Comparison of ENCODE assay signal across 34 cellular contexts in genomic region chr20:20869161-20869560, GRCh38.
A peak's percentile ranks its signal among the peaks of the same experiment; 100 is the strongest.
DNase-seq lines count a peak whose midpoint lies in the region; ATAC-seq, FAIRE-seq and TF ChIP-seq lines count a peak whose summit lies in the region.
"Had no signal": no experiment of that assay in that cellular context is flagged by ENCODE, and none has a peak within 500 bp of the region (broad histone marks: within the 10 kb centered on the region; RNA-seq: fewer than 3 reads in every experiment).

No MANE protein-coding gene starts in this region.

- H3K27me3 ChIP-seq in GM23338 (ENCODE audit: insufficient read depth), result no peaks in the 10 kb centered on the region
- no peaks in the 10 kb centered on the region for H3K27me3 ChIP-seq in smooth muscle cell (ENCODE audit: low read depth)
- H3K27me3 ChIP-seq: BLaER1; BLaER1 treated with 17β-estradiol and CSF1 and Interleukin-3, amounts not matched to agents 10 nM and 100 nM had no signal

- H3K9me3 Mint-ChIP-seq in GM23338, result no peaks in the 10 kb centered on the region
- H3K9me3 Mint-ChIP-seq: CD4-positive, alpha-beta T cell; CD8-positive, alpha-beta memory T cell; CD8-positive, alpha-beta T cell had no signal

- H3K4me3 Mint-ChIP-seq in GM23338, result no peak overlapping the region
- H3K4me3 Mint-ChIP-seq: B cell; CD4-positive, alpha-beta memory T cell; CD4-positive, alpha-beta T cell; CD4-positive, CD25-positive, alpha-beta regulatory T cell; CD8-positive, alpha-beta memory T cell; CD8-positive, alpha-beta T cell had no signal

- TF ChIP-seq CTCF in A549 (IDR thresholded peaks at IDR 0.05), result no peak
- TF ChIP-seq CTCF in GM23338 (conservative IDR thresholded peaks at IDR 0.05; ENCODE audit: low read depth in 2 of 2), result no peak
- TF ChIP-seq CTCF in smooth muscle cell (IDR thresholded peaks at IDR 0.05; ENCODE audit: borderline replicate concordance, insufficient read depth, poor library complexity, severe bottlenecking), result no peak

- intact Hi-C loops in head of caudate nucleus (cut with DNase I), result loop anchor here (10.0 kb wide), 1 partner anchor 186 kb away; no protein-coding TSS in a partner anchor

- WGBS in A549 (ENCODE audit: missing lambda C conversion rate), result 2% methylated on average over 1 of the region's 1 CpG
- 33% methylated on average over 1 of the region's 1 CpG for WGBS in smooth muscle cell (ENCODE audit: low lambda C conversion rate)

- H3K4me1 Mint-ChIP-seq in GM23338, result peaks cover 2% of the 10 kb centered on the region; the same call in 1 of the 3 replicates
- H3K4me1 Mint-ChIP-seq: B cell; CD14-positive monocyte; CD4-positive, alpha-beta memory T cell; CD4-positive, CD25-positive, alpha-beta regulatory T cell; CD8-positive, alpha-beta memory T cell had no signal

- DNase-seq in A549 (ENCODE audit: low read depth in 1 of 2, low spot score in 1 of 2), result no peak
- no peak for DNase-seq in GM23338 (ENCODE audit: low spot score)
- no peak for DNase-seq in smooth muscle cell (lab: John Stamatoyannopoulos, UW; ENCODE audit: unreplicated experiment)
- DNase-seq in head of caudate nucleus, result no peak
- no peak for DNase-seq in NCI-H1436 (lab: John Stamatoyannopoulos, UW)
- DNase-seq in RPMI8226, result no peak
- DNase-seq: 8988T; ACHN; AML-193; BE2C; C1 segment of cervical spinal cord; Caco-2; Calu3; CD4-positive, alpha-beta memory T cell; CD4-positive, alpha-beta T cell; CD4-positive, CD25-positive, alpha-beta regulatory T cell; CD8-positive, alpha-beta memory T cell; CD8-positive, alpha-beta T cell; COR-L47; DMS 273 treated with DMSO at 0.1 percent for 48 hours; DMS153; DMS53; DMS79; DMS79 treated with DMSO at 0.1 percent for 48 hours; DND-41; EL had no signal

- peaks cover 4% of the 10 kb centered on the region for H3K27me3 Mint-ChIP-seq in GM23338 (ENCODE audit: insufficient read depth, low read depth, poor library complexity)

- H3K79me2 ChIP-seq in GM23338 (replicated peaks; ENCODE audit: insufficient read depth) (no peaks in the 10 kb centered on the region), smooth muscle cell (ENCODE audit: low read depth) (no peaks in the 10 kb centered on the region)

- POLR2A ChIA-PET in A549 (lab: Yijun Ruan, JAX), result no interaction called here

- H4K20me1 ChIP-seq in GM23338 (replicated peaks; ENCODE audit: insufficient read depth) (no peaks in the 10 kb centered on the region), smooth muscle cell (ENCODE audit: low read depth) (no peaks in the 10 kb centered on the region)
- H4K20me1 ChIP-seq: BLaER1; BLaER1 treated with 17β-estradiol and CSF1 and Interleukin-3, amounts not matched to agents 10 nM and 100 nM had no signal

- no peak overlapping the region for H3K27ac Mint-ChIP-seq in GM23338
- H3K27ac Mint-ChIP-seq: B cell; CD4-positive, alpha-beta memory T cell; CD4-positive, alpha-beta T cell; CD4-positive, CD25-positive, alpha-beta regulatory T cell; CD8-positive, alpha-beta memory T cell; CD8-positive, alpha-beta T cell had no signal

- FAIRE-seq in A549 (lab: Jason Lieb, UNC), result no peak
- FAIRE-seq: A204.1, D721Med had no signal

- H3K4me2 ChIP-seq in A549 (no peak overlapping the region), GM23338 (no peak overlapping the region), smooth muscle cell (no peak overlapping the region)
- H3K4me2 ChIP-seq: BLaER1; BLaER1 treated with 17β-estradiol and CSF1 and Interleukin-3, amounts not matched to agents 10 nM and 100 nM had no signal

- 0 out of 2 replicates have a peak overlapping the region, but pooled peaks have one; percentile 29 for H2AFZ ChIP-seq in GM23338
- peak overlapping the region; percentile 11 for H2AFZ ChIP-seq in smooth muscle cell (ENCODE audit: low read depth)

- no peaks in the 10 kb centered on the region for H3F3A ChIP-seq in GM23338 (replicated peaks; ENCODE audit: low read depth)
- H3F3A ChIP-seq in smooth muscle cell (ENCODE audit: low read depth), result no peaks in the 10 kb centered on the region

- CTCF ChIA-PET in A549 (lab: Yijun Ruan, JAX), result interaction anchor here (1.0 to 1.2 kb wide), 3 partner anchors 9 to 746 kb away, joined by 3 to 5 read pairs (median 3); no protein-coding TSS in a partner anchor

- TF ChIP-seq RAD21 in A549 (conservative IDR thresholded peaks at IDR 0.05 in 1 of 2, IDR thresholded peaks at IDR 0.05 in 1 of 2), result no peak

- H3K36me3 Mint-ChIP-seq in GM23338 (ENCODE audit: low read depth), result no peaks in the 10 kb centered on the region
- H3K36me3 Mint-ChIP-seq: CD14-positive monocyte; CD4-positive, alpha-beta memory T cell; CD4-positive, CD25-positive, alpha-beta regulatory T cell; CD8-positive, alpha-beta memory T cell; CD8-positive, alpha-beta T cell had no signal

- H3K9me3 ChIP-seq in A549, result no peaks in the 10 kb centered on the region
- H3K9me3 ChIP-seq in smooth muscle cell (replicated peaks; ENCODE audit: low read depth), result no peaks in the 10 kb centered on the region
- H3K9me3 ChIP-seq: BE2C; BLaER1; BLaER1 treated with 17β-estradiol and CSF1 and Interleukin-3, amounts not matched to agents 10 nM and 100 nM; Caco-2 had no signal

- H3K4me1 ChIP-seq in A549 (no peaks in the 10 kb centered on the region), GM23338 (ENCODE audit: insufficient read depth) (no peaks in the 10 kb centered on the region), smooth muscle cell (ENCODE audit: low read depth) (no peaks in the 10 kb centered on the region)
- H3K4me1 ChIP-seq: BE2C; BLaER1; BLaER1 treated with 17β-estradiol and CSF1 and Interleukin-3, amounts not matched to agents 10 nM and 100 nM; Caco-2 had no signal

- no peaks in the 10 kb centered on the region for H3K36me3 ChIP-seq in GM23338 (ENCODE audit: insufficient read depth)
- no peaks in the 10 kb centered on the region for H3K36me3 ChIP-seq in smooth muscle cell (ENCODE audit: low read depth)
- H3K36me3 ChIP-seq: BE2C; BLaER1; BLaER1 treated with 17β-estradiol and CSF1 and Interleukin-3, amounts not matched to agents 10 nM and 100 nM had no signal

- no peaks in the 10 kb centered on the region; the same call in 1 of the 2 replicates for H3K9me2 ChIP-seq in GM23338 (ENCODE audit: insufficient read depth)

- H3K27ac ChIP-seq in A549, result no peak overlapping the region
- no peak overlapping the region for H3K27ac ChIP-seq in GM23338 (ENCODE audit: low read depth)
- peak overlapping the region; percentile 23 for H3K27ac ChIP-seq in smooth muscle cell (ENCODE audit: low read depth)
- H3K27ac ChIP-seq: 22Rv1; BLaER1; BLaER1 treated with 17β-estradiol and CSF1 and Interleukin-3, amounts not matched to agents 10 nM and 100 nM; C4-2B had no signal

- no peak overlapping the region for H3K9ac ChIP-seq in smooth muscle cell (ENCODE audit: low read depth)
- H3K9ac ChIP-seq: BLaER1; BLaER1 treated with 17β-estradiol and CSF1 and Interleukin-3, amounts not matched to agents 10 nM and 100 nM had no signal

- TF ChIP-seq POLR2A in A549 (IDR thresholded peaks at IDR 0.05; ENCODE audit: low read length), result no peak

- H3K4me3 ChIP-seq in A549, result no peak overlapping the region
- no peak overlapping the region for H3K4me3 ChIP-seq in GM23338
- no peak overlapping the region for H3K4me3 ChIP-seq in smooth muscle cell
- H3K4me3 ChIP-seq: BLaER1; BLaER1 treated with 17β-estradiol and CSF1 and Interleukin-3, amounts not matched to agents 10 nM and 100 nM had no signal

- ATAC-seq in A549 (no peak), GM23338 (no peak)
- ATAC-seq: CD8-positive, alpha-beta T cell had no signal

- no peak for TF ChIP-seq EP300 in A549 (IDR thresholded peaks at IDR 0.05)

TF ChIP-seq in A549, 52 proteins besides CTCF, POLR2A, EP300 and RAD21 (continues in another document):
- TF ChIP-seq FOSL2 (IDR thresholded peaks at IDR 0.05), result no peak
- TF ChIP-seq FOSL2 (CRISPR knock-in tag; IDR thresholded peaks at IDR 0.05), result no peak
- TF ChIP-seq ESRRA (IDR thresholded peaks at IDR 0.05; ENCODE audit: borderline replicate concordance, low read length), result no peak
- TF ChIP-seq HOXB5 (CRISPR knock-in tag; IDR thresholded peaks at IDR 0.05), result no peak
- no peak for TF ChIP-seq CHD4 (IDR thresholded peaks at IDR 0.05; ENCODE audit: borderline replicate concordance)
- TF ChIP-seq RNF2 (IDR thresholded peaks at IDR 0.05; ENCODE audit: borderline replicate concordance, low read depth), result peak; percentile 87; the same call in 1 of the 2 replicates
- TF ChIP-seq ZC3H11A (IDR thresholded peaks at IDR 0.05), result no peak
- no peak for TF ChIP-seq HDAC2 (IDR thresholded peaks at IDR 0.05)
- TF ChIP-seq HES2 (IDR thresholded peaks at IDR 0.05), result no peak
- no peak for TF ChIP-seq POLR2AphosphoS2 (conservative IDR thresholded peaks at IDR 0.05; ENCODE audit: low read length)
- peak; percentile 75; the same call in 1 of the 2 replicates for TF ChIP-seq CBX8 (IDR thresholded peaks at IDR 0.05)
- no peak for TF ChIP-seq SMC3 (IDR thresholded peaks at IDR 0.05)

TF ChIP-seq in GM23338, 12 proteins besides CTCF, POLR2A, EP300 and RAD21:
- TF ChIP-seq NANOG (IDR thresholded peaks at IDR 0.05; ENCODE audit: borderline replicate concordance) (no peak), EZH2 (IDR thresholded peaks at IDR 0.05; ENCODE audit: low read depth, unreplicated experiment) (no peak), CREB1 (CRISPR knock-in tag; IDR thresholded peaks at IDR 0.05; ENCODE audit: low read depth) (no peak), POLR2AphosphoS5 (IDR thresholded peaks at IDR 0.05; ENCODE audit: low read depth) (no peak), STAT1 (IDR thresholded peaks at IDR 0.05; ENCODE audit: unreplicated experiment) (no peak)
